ENCODE assay signal across 15 cellular contexts in genomic region chr3:117252208-117252607, GRCh38.
DNase-seq lines count a peak whose midpoint lies in the region; ATAC-seq and TF ChIP-seq lines count a peak whose summit lies in the region.
"Had no signal": no experiment of that assay in that cellular context is flagged by ENCODE, and none has a peak within 500 bp of the region (broad histone marks: within the 10 kb centered on the region; RNA-seq: fewer than 3 reads in every experiment).

No MANE protein-coding gene starts in this region.

- H3K4me3 ChIP-seq in Panc1 (ENCODE audit: low read depth in 2 of 2, low read length in 2 of 2), result no peak overlapping the region
- H3K4me3 ChIP-seq: testis had no signal

- in situ Hi-C loops in Panc1 (cut with HindIII; ENCODE audit: low pct_unique_long_range_greater_than_20kb, low sequenced_read_pairs), result no loop called here

- H3K27ac ChIP-seq in Panc1 (ENCODE audit: low read length), result no peak overlapping the region
- H3K27ac ChIP-seq: testis had no signal

- no TSS peak for BruUV-seq in Panc1 (replicated peaks; lab: Mats Ljungman, UMichigan)

- no peaks in the 10 kb centered on the region for H3K36me3 ChIP-seq in Panc1 (ENCODE audit: control insufficient read depth, insufficient read depth, low read length)

- CTCF ChIA-PET in Panc1 (lab: Charles Lee), result no interaction called here

- ATAC-seq in HG03060 (IDR thresholded peaks at IDR 0.05; ENCODE audit: low read depth, unreplicated experiment), result peak; percentile 60
- peak; percentile 86 for ATAC-seq in Panc1
- no peak for ATAC-seq in HG03520 (IDR thresholded peaks at IDR 0.05; ENCODE audit: unreplicated experiment)
- ATAC-seq in GM18519 (IDR thresholded peaks at IDR 0.05; ENCODE audit: low FRiP score, unreplicated experiment), result no peak
- ATAC-seq: left ventricle myocardium superior, WTC11 had no signal

- no peaks in the 10 kb centered on the region for H3K27me3 ChIP-seq in Panc1 (ENCODE audit: control insufficient read depth, insufficient read depth, low read length)
- H3K27me3 ChIP-seq: testis had no signal

- DNase-seq in Panc1 (ENCODE audit: low read depth, low spot score) (peak; percentile 73), fibroblast of peridontal ligament (ENCODE audit: extremely low read depth) (peak; percentile 8), smooth muscle cell of the brain vasculature (ENCODE audit: low read depth, low spot score) (peak; percentile 13), HK-2 (ENCODE audit: unreplicated experiment) (no peak)
- DNase-seq: activated naive CD8-positive, alpha-beta T cell treated with anti-CD3 and anti-CD28 coated beads, Interleukin-2, amount 10 ng/mL, durations not matched to agents 7 days and 5 days; erythroblast; hypothalamus; left ventricle myocardium superior; OCI-M1; SW 1271; testis had no signal

- H3K4me1 ChIP-seq in Panc1 (ENCODE audit: control insufficient read depth, insufficient read depth, low read length), result no peaks in the 10 kb centered on the region
- H3K4me1 ChIP-seq: testis had no signal

- POLR2A ChIA-PET in Panc1 (lab: Charles Lee), result no interaction called here

- no peak for TF ChIP-seq CTCF in Panc1 (IDR thresholded peaks at IDR 0.05)

- peaks cover 3% of the 10 kb centered on the region; the same call in 1 of the 2 replicates for H3K9me3 ChIP-seq in Panc1 (ENCODE audit: control insufficient read depth, insufficient read depth, low read depth, low read length)
- H3K9me3 ChIP-seq: testis had no signal

- intact Hi-C loops in Panc1 (cut with micrococcal nuclease; ENCODE audit: unreplicated experiment), result no loop called here

Comparison
In these comparisons a context has a peak if more than half of its experiments do, and no peak if none do; other contexts are left out.
1. ATAC-seq: peak in HG03060 (single experiment) and Panc1 (single experiment); none in HG03520 (single experiment) and GM18519 (single experiment).